In the genomic region with DNA sequence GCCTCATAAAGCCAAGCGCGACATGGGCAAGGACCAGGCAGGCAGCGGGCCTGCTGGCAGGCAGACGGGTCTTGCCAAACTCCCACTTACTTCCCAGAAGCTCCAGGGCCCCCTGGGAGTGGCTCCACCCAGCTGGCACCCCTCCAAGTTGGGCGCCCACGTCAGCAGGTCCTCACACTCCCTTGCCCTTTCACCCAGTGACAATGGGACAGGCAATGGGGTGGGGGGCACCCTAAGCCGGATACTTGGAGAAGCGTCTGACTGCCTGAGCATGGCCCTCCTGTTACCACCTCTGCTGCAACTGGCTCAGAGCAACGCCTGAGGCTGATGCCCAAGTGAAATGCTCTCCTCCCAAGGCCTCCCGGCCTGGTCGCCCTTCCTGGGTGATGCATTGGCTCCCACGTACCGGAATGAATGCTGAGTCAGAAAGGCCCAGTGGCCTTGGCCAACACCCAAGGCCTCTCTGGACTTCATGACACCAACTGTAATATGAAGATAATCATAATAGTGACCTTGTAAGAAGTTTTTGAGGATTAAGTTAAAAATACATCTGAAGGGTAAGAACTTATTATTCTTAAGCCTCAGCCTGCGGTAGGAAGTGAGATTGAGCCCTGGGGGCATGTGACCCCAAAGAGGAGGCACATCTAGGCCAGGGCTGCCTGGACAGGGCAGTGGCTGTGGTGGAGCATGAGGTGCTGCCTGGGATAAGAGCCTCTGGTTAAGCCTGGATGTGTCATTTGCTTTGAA, we compare ENCODE assay signal across 1 cellular context.
TF ChIP-seq lines count a peak whose summit lies in the region.

No MANE protein-coding gene starts in this region.

TF ChIP-seq in WTC11, 78 proteins besides CTCF, POLR2A, EP300 and RAD21:
- TF ChIP-seq OVOL2 (CRISPR knock-in tag; IDR thresholded peaks at IDR 0.05; ENCODE audit: borderline replicate concordance) (no peak), IRF1 (CRISPR knock-in tag; IDR thresholded peaks at IDR 0.05) (no peak), CREB1 (CRISPR knock-in tag; IDR thresholded peaks at IDR 0.05) (no peak), FOXJ3 (CRISPR knock-in tag; IDR thresholded peaks at IDR 0.05; ENCODE audit: borderline replicate concordance) (no peak), NR2C2 (CRISPR knock-in tag; IDR thresholded peaks at IDR 0.05) (no peak), CBFB (CRISPR knock-in tag; IDR thresholded peaks at IDR 0.05; ENCODE audit: low read depth) (no peak), ZNF219 (CRISPR knock-in tag; IDR thresholded peaks at IDR 0.05; ENCODE audit: borderline replicate concordance) (no peak), PREB (CRISPR knock-in tag; IDR thresholded peaks at IDR 0.05; ENCODE audit: borderline replicate concordance) (no peak), NFE2L1 (CRISPR knock-in tag; IDR thresholded peaks at IDR 0.05) (no peak), TEAD4 (CRISPR knock-in tag; IDR thresholded peaks at IDR 0.05) (no peak), NFATC4 (CRISPR knock-in tag; IDR thresholded peaks at IDR 0.05) (no peak), ZBTB21 (CRISPR knock-in tag; IDR thresholded peaks at IDR 0.05; ENCODE audit: borderline replicate concordance) (no peak), TP53 (CRISPR knock-in tag; IDR thresholded peaks at IDR 0.05) (no peak), ZNF512 (CRISPR knock-in tag; IDR thresholded peaks at IDR 0.05; ENCODE audit: borderline replicate concordance) (no peak)
- TF ChIP-seq, protein P1, sequence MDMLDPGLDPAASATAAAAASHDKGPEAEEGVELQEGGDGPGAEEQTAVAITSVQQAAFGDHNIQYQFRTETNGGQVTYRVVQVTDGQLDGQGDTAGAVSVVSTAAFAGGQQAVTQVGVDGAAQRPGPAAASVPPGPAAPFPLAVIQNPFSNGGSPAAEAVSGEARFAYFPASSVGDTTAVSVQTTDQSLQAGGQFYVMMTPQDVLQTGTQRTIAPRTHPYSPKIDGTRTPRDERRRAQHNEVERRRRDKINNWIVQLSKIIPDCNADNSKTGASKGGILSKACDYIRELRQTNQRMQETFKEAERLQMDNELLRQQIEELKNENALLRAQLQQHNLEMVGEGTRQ (CRISPR knock-in tag; IDR thresholded peaks at IDR 0.05) = no peak
- TF ChIP-seq, protein P2, sequence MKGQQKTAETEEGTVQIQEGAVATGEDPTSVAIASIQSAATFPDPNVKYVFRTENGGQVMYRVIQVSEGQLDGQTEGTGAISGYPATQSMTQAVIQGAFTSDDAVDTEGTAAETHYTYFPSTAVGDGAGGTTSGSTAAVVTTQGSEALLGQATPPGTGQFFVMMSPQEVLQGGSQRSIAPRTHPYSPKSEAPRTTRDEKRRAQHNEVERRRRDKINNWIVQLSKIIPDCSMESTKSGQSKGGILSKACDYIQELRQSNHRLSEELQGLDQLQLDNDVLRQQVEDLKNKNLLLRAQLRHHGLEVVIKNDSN (CRISPR knock-in tag; IDR thresholded peaks at IDR 0.05) = no peak
- TF ChIP-seq, protein P3, sequence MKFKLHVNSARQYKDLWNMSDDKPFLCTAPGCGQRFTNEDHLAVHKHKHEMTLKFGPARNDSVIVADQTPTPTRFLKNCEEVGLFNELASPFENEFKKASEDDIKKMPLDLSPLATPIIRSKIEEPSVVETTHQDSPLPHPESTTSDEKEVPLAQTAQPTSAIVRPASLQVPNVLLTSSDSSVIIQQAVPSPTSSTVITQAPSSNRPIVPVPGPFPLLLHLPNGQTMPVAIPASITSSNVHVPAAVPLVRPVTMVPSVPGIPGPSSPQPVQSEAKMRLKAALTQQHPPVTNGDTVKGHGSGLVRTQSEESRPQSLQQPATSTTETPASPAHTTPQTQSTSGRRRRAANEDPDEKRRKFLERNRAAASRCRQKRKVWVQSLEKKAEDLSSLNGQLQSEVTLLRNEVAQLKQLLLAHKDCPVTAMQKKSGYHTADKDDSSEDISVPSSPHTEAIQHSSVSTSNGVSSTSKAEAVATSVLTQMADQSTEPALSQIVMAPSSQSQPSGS (CRISPR knock-in tag; IDR thresholded peaks at IDR 0.05; ENCODE audit: borderline replicate concordance, low read depth) = no peak
- TF ChIP-seq, protein P4, sequence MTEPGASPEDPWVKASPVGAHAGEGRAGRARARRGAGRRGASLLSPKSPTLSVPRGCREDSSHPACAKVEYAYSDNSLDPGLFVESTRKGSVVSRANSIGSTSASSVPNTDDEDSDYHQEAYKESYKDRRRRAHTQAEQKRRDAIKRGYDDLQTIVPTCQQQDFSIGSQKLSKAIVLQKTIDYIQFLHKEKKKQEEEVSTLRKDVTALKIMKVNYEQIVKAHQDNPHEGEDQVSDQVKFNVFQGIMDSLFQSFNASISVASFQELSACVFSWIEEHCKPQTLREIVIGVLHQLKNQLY (CRISPR knock-in tag; IDR thresholded peaks at IDR 0.05) = no peak
